In the genomic region with DNA sequence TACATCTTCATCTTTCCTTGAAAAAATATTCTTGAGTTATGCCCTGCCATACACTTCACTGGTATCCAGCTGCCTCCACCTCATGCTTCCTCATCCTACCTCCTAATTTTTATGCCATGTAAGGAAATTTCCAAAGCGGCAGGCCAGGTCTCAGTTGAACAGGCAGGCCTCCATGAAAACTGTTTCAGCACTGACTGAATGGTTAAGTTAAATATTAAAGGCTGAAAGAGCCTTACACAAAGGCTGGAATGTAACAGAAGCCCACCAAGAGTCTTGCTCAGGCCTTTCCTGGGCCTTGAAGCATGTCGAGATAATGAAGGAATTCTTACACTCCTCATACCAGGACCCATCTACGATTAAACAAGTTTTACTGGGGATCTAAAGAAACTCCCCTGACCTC, we compare ENCODE assay signal across 18 cellular contexts.
A peak's percentile ranks its signal among the peaks of the same experiment; 100 is the strongest.
DNase-seq lines count a peak whose midpoint lies in the region; ATAC-seq, FAIRE-seq and TF ChIP-seq lines count a peak whose summit lies in the region.
"Had no signal": no experiment of that assay in that cellular context is flagged by ENCODE, and none has a peak within 500 bp of the region (broad histone marks: within the 10 kb centered on the region; RNA-seq: fewer than 3 reads in every experiment).

No MANE protein-coding gene starts in this region.

- TF ChIP-seq EP300 in H1 (IDR thresholded peaks at IDR 0.05; ENCODE audit: borderline replicate concordance in 1 of 2, low read depth in 2 of 2, low read length in 2 of 2) (no peak), gastroesophageal sphincter (IDR thresholded peaks at IDR 0.05) (no peak)

- H3K27me3 ChIP-seq in H1 (replicated peaks in 1 of 4; ENCODE audit: control insufficient read depth in 3 of 4, extremely low read depth in 1 of 4, insufficient read depth in 3 of 4, low read length in 3 of 4), result no peaks in the 10 kb centered on the region; a peak in 1 of 7 replicates
- no peaks in the 10 kb centered on the region for H3K27me3 ChIP-seq in gastroesophageal sphincter
- no peaks in the 10 kb centered on the region for H3K27me3 ChIP-seq in SJCRH30

- H2AFZ ChIP-seq in H1 (ENCODE audit: low read length), result no peak overlapping the region
- H2AFZ ChIP-seq: GM23248 had no signal

- no peak overlapping the region for H3K4ac ChIP-seq in H1 (replicated peaks; ENCODE audit: insufficient read length, low read depth, low read length)

- H3K27ac Mint-ChIP-seq in nephron (peak overlapping the region; percentile 92 to 96 (median 96)), type B pancreatic cell (peak overlapping the region; percentile 64)
- H3K27ac Mint-ChIP-seq: B cell; CD4-positive, alpha-beta T cell had no signal

- intact Hi-C loops in posterior vena cava (cut with DNase I), result no loop called here

- H4K8ac ChIP-seq in H1 (ENCODE audit: extremely low read depth, insufficient read depth, low read length), result no peak overlapping the region

- H3K36me3 ChIP-seq in H1 (ENCODE audit: control insufficient read depth in 2 of 4, insufficient read depth in 4 of 4, low read length in 3 of 4), result no peaks in the 10 kb centered on the region
- H3K36me3 ChIP-seq in gastroesophageal sphincter, result no peaks in the 10 kb centered on the region
- no peaks in the 10 kb centered on the region for H3K36me3 ChIP-seq in SJCRH30

- H2BK120ac ChIP-seq in H1 (replicated peaks; ENCODE audit: low read depth, low read length), result no peak overlapping the region

- peaks cover 13% of the 10 kb centered on the region for H3K4me1 Mint-ChIP-seq in nephron
- peaks cover 8% of the 10 kb centered on the region for H3K4me1 Mint-ChIP-seq in type B pancreatic cell (ENCODE audit: unreplicated experiment)
- H3K4me1 Mint-ChIP-seq: B cell had no signal

- peaks cover 6% of the 10 kb centered on the region; the same call in 1 of the 2 replicates for H3K23me2 ChIP-seq in H1 (ENCODE audit: low read depth, low read length)

- H2BK5ac ChIP-seq in H1 (ENCODE audit: low read depth, low read length), result no peak overlapping the region; the same call in 1 of the 2 replicates

- H2BK20ac ChIP-seq in H1 (ENCODE audit: low read length), result peak overlapping the region; percentile 80

- H3K23ac ChIP-seq in H1 (ENCODE audit: insufficient read length), result no peak overlapping the region

- H4K5ac ChIP-seq in H1 (ENCODE audit: insufficient read length, low read depth, low read length), result no peak overlapping the region

- H3K9ac ChIP-seq in H1 (replicated peaks in 1 of 4; ENCODE audit: extremely low read depth in 1 of 4, low read depth in 3 of 4, low read length in 3 of 4), result no peak overlapping the region
- H3K9ac ChIP-seq: GM23248 had no signal

- WGBS in H1 (ENCODE audit: extremely low coverage in 1 of 2, insufficient coverage in 1 of 2, insufficient read length in 1 of 2, insufficient replicate concordance in 2 of 2, low coverage in 1 of 2, low lambda C conversion rate in 2 of 2, missing lambda C conversion rate in 1 of 2), 2 experiments, result 90% methylated on average over 3 of the region's 3 CpGs; no CpG with 5 or more reads in 1 of the 2 experiments
- 93 to 100% methylated on average over 3 of the region's 3 CpGs for WGBS in gastroesophageal sphincter (ENCODE audit: low coverage in 1 of 2), 2 donors

- H3K36me3 Mint-ChIP-seq in nephron (ENCODE audit: low read depth) (no peaks in the 10 kb centered on the region), type B pancreatic cell (no peaks in the 10 kb centered on the region)

- H2BK15ac ChIP-seq in H1 (ENCODE audit: low read length), result no peak overlapping the region

- DNase-seq in H1 (ENCODE audit: low read depth in 1 of 2, low spot score in 2 of 2) (no peak), kidney glomerular epithelial cell (lab: John Stamatoyannopoulos, UW) (peak; percentile 95), type B pancreatic cell (ENCODE audit: extremely low spot score, unreplicated experiment) (no peak), posterior vena cava (ENCODE audit: low spot score) (no peak), SJCRH30 (no peak)
- DNase-seq: C1 segment of cervical spinal cord; CD4-positive, alpha-beta T cell; DMS79; GM23248; H7 had no signal

- H3K56ac ChIP-seq in H1 (replicated peaks; ENCODE audit: insufficient read length, low read depth, low read length), result no peak overlapping the region

- H3K27ac ChIP-seq in H1 (ENCODE audit: low read depth, low read length) (no peak overlapping the region), gastroesophageal sphincter (no peak overlapping the region), SJCRH30 (no peak overlapping the region)
- H3K27ac ChIP-seq: GM23248 had no signal

- no peaks in the 10 kb centered on the region for H3K9me3 Mint-ChIP-seq in nephron
- peaks cover 6% of the 10 kb centered on the region for H3K9me3 Mint-ChIP-seq in type B pancreatic cell
- H3K9me3 Mint-ChIP-seq: CD4-positive, alpha-beta T cell had no signal

- H4K91ac ChIP-seq in H1 (replicated peaks; ENCODE audit: insufficient read length, low read length), result no peak overlapping the region

- no peak overlapping the region for H2AK5ac ChIP-seq in H1 (ENCODE audit: low read depth, low read length)

- H2BK12ac ChIP-seq in H1 (ENCODE audit: low read depth, low read length), result no peak overlapping the region

- no peak for ATAC-seq in gastroesophageal sphincter
- ATAC-seq: GM12878, HepG2 had no signal

- H3K4me3 ChIP-seq in H1 (ENCODE audit: extremely low read depth in 1 of 4, insufficient read depth in 2 of 4, low read depth in 3 of 4, low read length in 4 of 4) (no peak overlapping the region), gastroesophageal sphincter (no peak overlapping the region), SJCRH30 (no peak overlapping the region)
- H3K4me3 ChIP-seq: GM12878, GM23248 had no signal

- no peak for TF ChIP-seq CTCF in H1 (IDR thresholded peaks at IDR 0.05; ENCODE audit: control extremely low read depth in 1 of 3, insufficient read depth in 1 of 3, low read depth in 1 of 3, low read length in 3 of 3)
- no peak for TF ChIP-seq CTCF in nephron (IDR thresholded peaks at IDR 0.05; ENCODE audit: unreplicated experiment in 3 of 3)
- no peak for TF ChIP-seq CTCF in type B pancreatic cell (conservative IDR thresholded peaks at IDR 0.05)
- TF ChIP-seq CTCF in gastroesophageal sphincter (IDR thresholded peaks at IDR 0.05), result no peak

- H3K4me1 ChIP-seq in H1 (replicated peaks in 1 of 4; ENCODE audit: control insufficient read depth in 3 of 4, insufficient read depth in 4 of 4, low read length in 3 of 4) (peaks cover 3 to 14% (median 7%) of the 10 kb centered on the region in 4 experiments; a peak in 6 of 7 replicates), gastroesophageal sphincter (no peaks in the 10 kb centered on the region), SJCRH30 (peaks cover 5% of the 10 kb centered on the region; the same call in 1 of the 2 replicates)

- H3K27me3 Mint-ChIP-seq in nephron (ENCODE audit: low read depth), result no peaks in the 10 kb centered on the region
- H3K27me3 Mint-ChIP-seq in type B pancreatic cell, result peaks cover 5% of the 10 kb centered on the region

- no peak overlapping the region for H3K18ac ChIP-seq in H1 (ENCODE audit: extremely low read depth, low read length)

- POLR2A ChIA-PET in H1 (lab: Charles Lee; ENCODE audit: partially characterized antibody), result no interaction called here

- H4K20me1 ChIP-seq in H1 (replicated peaks in 1 of 2; ENCODE audit: control insufficient read depth in 1 of 2, insufficient read depth in 2 of 2, low read length in 2 of 2), result no peaks in the 10 kb centered on the region

- CTCF ChIA-PET in H1 (lab: Charles Lee; ENCODE audit: partially characterized antibody), result interaction anchor here (1.2 to 1.9 kb wide), 2 partner anchors 24 to 26 kb away, joined by 4 to 7 read pairs; no protein-coding TSS in a partner anchor

- no peaks in the 10 kb centered on the region; a peak in 1 of 4 replicates for H3K9me3 ChIP-seq in H1 (ENCODE audit: insufficient read depth in 2 of 2, low read depth in 1 of 2, low read length in 1 of 2)
- H3K9me3 ChIP-seq in gastroesophageal sphincter, result no peaks in the 10 kb centered on the region
- no peaks in the 10 kb centered on the region; the same call in 1 of the 2 replicates for H3K9me3 ChIP-seq in SJCRH30 (replicated peaks)

- no peak overlapping the region for H3K4me2 ChIP-seq in H1 (ENCODE audit: insufficient read depth in 1 of 2, low read depth in 2 of 2, low read length in 2 of 2)

- no peak for FAIRE-seq in H1 (lab: Jason Lieb, UNC)
- FAIRE-seq: A204.1, GM12878, GM18507, HepG2, HTR-8/SVneo had no signal

- TF ChIP-seq POLR2A in H1 (IDR thresholded peaks at IDR 0.05; ENCODE audit: control extremely low read depth in 1 of 2, low read depth in 2 of 2, low read length in 2 of 2) (no peak), gastroesophageal sphincter (IDR thresholded peaks at IDR 0.05) (no peak)

- H3K4me3 Mint-ChIP-seq in nephron (no peak overlapping the region), type B pancreatic cell (no peak overlapping the region)
- H3K4me3 Mint-ChIP-seq: B cell; CD4-positive, alpha-beta T cell had no signal

- no peaks in the 10 kb centered on the region for H3K79me2 ChIP-seq in H1 (ENCODE audit: control insufficient read depth in 1 of 2, insufficient read depth in 2 of 2, low read length in 2 of 2)

- H3K79me1 ChIP-seq in H1 (ENCODE audit: low read depth, low read length), result no peaks in the 10 kb centered on the region

- no peak overlapping the region for H3K14ac ChIP-seq in H1 (ENCODE audit: insufficient read length)

- TF ChIP-seq RAD21 in H1 (IDR thresholded peaks at IDR 0.05 in 1 of 2, conservative IDR thresholded peaks at IDR 0.05 in 1 of 2; ENCODE audit: low read depth in 2 of 2, low read length in 2 of 2), result no peak

TF ChIP-seq in H1, 55 proteins besides CTCF, POLR2A, EP300 and RAD21 (continues in another document):
- no peak for TF ChIP-seq ASH2L (IDR thresholded peaks at IDR 0.05; ENCODE audit: low read length)
- TF ChIP-seq RBBP5 (IDR thresholded peaks at IDR 0.05; ENCODE audit: borderline replicate concordance, low read depth, low read length), result no peak
- no peak for TF ChIP-seq EZH2 (IDR thresholded peaks at IDR 0.05; ENCODE audit: low read depth, low read length, severe bottlenecking)
- no peak for TF ChIP-seq RFX5 (IDR thresholded peaks at IDR 0.05; ENCODE audit: borderline replicate concordance, low read depth, low read length)
- TF ChIP-seq, protein P1, sequence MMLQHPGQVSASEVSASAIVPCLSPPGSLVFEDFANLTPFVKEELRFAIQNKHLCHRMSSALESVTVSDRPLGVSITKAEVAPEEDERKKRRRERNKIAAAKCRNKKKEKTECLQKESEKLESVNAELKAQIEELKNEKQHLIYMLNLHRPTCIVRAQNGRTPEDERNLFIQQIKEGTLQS (IDR thresholded peaks at IDR 0.05; ENCODE audit: insufficient read depth, low read depth, low read length), result no peak
- TF ChIP-seq SIRT6 (IDR thresholded peaks at IDR 0.05; ENCODE audit: low read length), result no peak
- no peak for TF ChIP-seq TAF1 (IDR thresholded peaks at IDR 0.05; ENCODE audit: low read depth, low read length)
- no peak for TF ChIP-seq EGR1 (IDR thresholded peaks at IDR 0.05; ENCODE audit: borderline replicate concordance, low read depth, low read length)
- no peak for TF ChIP-seq SP4 (IDR thresholded peaks at IDR 0.05; ENCODE audit: low read length)
- no peak for TF ChIP-seq NRF1 (IDR thresholded peaks at IDR 0.05; ENCODE audit: low read depth, low read length)
- TF ChIP-seq RNF2 (IDR thresholded peaks at IDR 0.05; ENCODE audit: borderline replicate concordance, low read depth, low read length, missing control alignments, poor library complexity, severe bottlenecking), result no peak
- no peak for TF ChIP-seq SIX5 (IDR thresholded peaks at IDR 0.05; ENCODE audit: low read depth, low read length)
